ENCODE assay signal across 8 cellular contexts in genomic region chr19:51259348-51260245, GRCh38. TPM values are rescaled to one million over a fixed set of nuclear protein-coding genes. Genes with fewer than 3 reads are reported as not detected.
DNase-seq lines count a peak whose midpoint lies in the region; ATAC-seq and TF ChIP-seq lines count a peak whose summit lies in the region.

No MANE protein-coding gene starts in this region.

- H3K27ac ChIP-seq in sigmoid colon: no peak overlapping the region

- TF ChIP-seq POLR2A in sigmoid colon (IDR thresholded peaks at IDR 0.05) (no peak), GM18505 (IDR thresholded peaks at IDR 0.05; ENCODE audit: borderline replicate concordance, extremely low read depth, insufficient read depth, insufficient read length) (no peak)

- H3K4me1 ChIP-seq in NT2/D1 (ENCODE audit: insufficient read depth, insufficient read length): peaks cover 2% of the 10 kb centered on the region
- no peaks in the 10 kb centered on the region for H3K4me1 ChIP-seq in sigmoid colon

- no peak overlapping the region for H3K9ac ChIP-seq in NT2/D1 (ENCODE audit: insufficient read length, low read depth)

- WGBS in sigmoid colon, 2 donors: 31 to 37% methylated on average over 5 of the region's 5 CpGs

- no peak for TF ChIP-seq EP300 in sigmoid colon (IDR thresholded peaks at IDR 0.05)

- H3K9me3 ChIP-seq in NT2/D1 (ENCODE audit: insufficient read depth, low read length) (peaks cover 5% of the 10 kb centered on the region; the same call in 1 of the 2 replicates), sigmoid colon (no peaks in the 10 kb centered on the region)

- H3K36me3 ChIP-seq in NT2/D1 (ENCODE audit: insufficient read depth, insufficient read length, low read length) (no peaks in the 10 kb centered on the region), sigmoid colon (no peaks in the 10 kb centered on the region)

- H3K4me3 ChIP-seq in NT2/D1 (ENCODE audit: insufficient read length, low read depth): no peak overlapping the region
- H3K4me3 ChIP-seq in sigmoid colon: no peak overlapping the region

- DNase-seq in AG09319 (ENCODE audit: extremely low read depth, low read depth): no peak
- peak; percentile 23 for DNase-seq in NT2/D1 (ENCODE audit: low read depth, low spot score)
- peak; percentile 6 for DNase-seq in activated T-helper 9 cell treated with anti-CD3 and anti-CD28 coated beads, Interleukin-2, amount 50 U/mL, for 16 hours (ENCODE audit: low read depth)
- peak; percentile 69 for DNase-seq in iPS-NIHi7 (ENCODE audit: extremely low spot score)
- peak; percentile 13 to 24 (median 18) for DNase-seq in stimulated activated CD4-positive, alpha-beta T cell treated with anti-CD3 and anti-CD28 coated beads, TNF-alpha, amount 100 ng/mL, for 48 hours (ENCODE audit: low read depth in 3 of 3)
- no peak for DNase-seq in sigmoid colon

- intact Hi-C loops in sigmoid colon (cut with DNase I): no loop called here

- no peak for ATAC-seq in GM18505 (IDR thresholded peaks at IDR 0.05; ENCODE audit: unreplicated experiment)

- no peaks in the 10 kb centered on the region for H3K27me3 ChIP-seq in NT2/D1 (ENCODE audit: insufficient read depth, insufficient read length)
- H3K27me3 ChIP-seq in sigmoid colon: peaks cover 0 to 11% (median 0%) of the 10 kb centered on the region in 3 donors

- TF ChIP-seq CTCF in AG09319 (IDR thresholded peaks at IDR 0.05; ENCODE audit: low read depth, low read length) (peak; percentile 37), GM12872 (IDR thresholded peaks at IDR 0.05; ENCODE audit: insufficient read depth, low read depth, low read length) (peak; percentile 82), sigmoid colon (IDR thresholded peaks at IDR 0.05) (peak in 2 of 4 experiments; percentile 11 to 28)

RNA-seq across cellular contexts. Expression of gene SIGLECL1, which starts 8.7 kb away (rescaled TPM):
- total RNA-seq in sigmoid colon: not detected
- polyA plus RNA-seq in sigmoid colon: not detected

RNA-seq across cellular contexts. Expression of gene CD33, which starts 34.7 kb away (rescaled TPM):
- 1 to 10 TPM; 2.5 to 7.1 (median 4.8) TPM for total RNA-seq in sigmoid colon
- polyA plus RNA-seq in sigmoid colon: 1 to 10 TPM; 3.6 to 8.1 (median 4.2) TPM

RNA-seq across cellular contexts. Expression of gene IGLON5, which starts 51.8 kb away (rescaled TPM):
- 1 to 10 TPM in 1 of 4 donors, not detected in 3; 1.4 TPM for total RNA-seq in sigmoid colon
- under 1 TPM in 1 of 3 donors, not detected in 2; 0.26 TPM for polyA plus RNA-seq in sigmoid colon

Comparison
In these comparisons a context has a peak if more than half of its experiments do, and no peak if none do; other contexts are left out.
1. DNase-seq: peak in NT2/D1 (single experiment), activated T-helper 9 cell treated with anti-CD3 and anti-CD28 coated beads, Interleukin-2, amount 50 U/mL, for 16 hours (single experiment), iPS-NIHi7 (single experiment) and stimulated activated CD4-positive, alpha-beta T cell treated with anti-CD3 and anti-CD28 coated beads, TNF-alpha, amount 100 ng/mL, for 48 hours (3 of 3); none in AG09319 (single experiment) and sigmoid colon (single experiment).